Comparison of ENCODE assay signal across 8 cellular contexts in genomic region chr10:14173706-14174594, GRCh38.
DNase-seq lines count a peak whose midpoint lies in the region; ATAC-seq and TF ChIP-seq lines count a peak whose summit lies in the region.

No MANE protein-coding gene starts in this region.

- no peaks in the 10 kb centered on the region for H3K36me3 Mint-ChIP-seq in activated CD8-positive, alpha-beta T cell treated with anti-CD3 and anti-CD28 coated beads, Interleukin-2, amount 10 ng/mL, durations not matched to agents 7 days and 5 days (ENCODE audit: low read depth)
- H3K36me3 Mint-ChIP-seq in glutamatergic neuron (ENCODE audit: unreplicated experiment) = no peaks in the 10 kb centered on the region

- POLR2A ChIA-PET in activated CD8-positive, alpha-beta T cell treated with anti-CD3 and anti-CD28 coated beads, Interleukin-2, amount 10 ng/mL, durations not matched to agents 7 days and 5 days (lab: Charles Lee) = interaction anchor here (2.4 kb wide), 1 partner anchor 11 kb away, joined by 8 read pairs; no protein-coding TSS in a partner anchor

- H3K4me1 ChIP-seq in HUES6 (ENCODE audit: control insufficient read depth, insufficient read depth, low read length) = peaks cover 3% of the 10 kb centered on the region; the same call in 1 of the 2 replicates
- no peaks in the 10 kb centered on the region for H3K4me1 ChIP-seq in Karpas-422 (ENCODE audit: low read length)

- TF ChIP-seq CTCF in AG09309 (IDR thresholded peaks at IDR 0.05; ENCODE audit: control insufficient read depth, insufficient read depth, low read depth, low read length, missing control alignments) = no peak
- TF ChIP-seq CTCF in glutamatergic neuron (IDR thresholded peaks at IDR 0.05; ENCODE audit: partially characterized antibody, unreplicated experiment) = no peak

- CTCF ChIA-PET in activated CD8-positive, alpha-beta T cell treated with anti-CD3 and anti-CD28 coated beads, Interleukin-2, amount 10 ng/mL, durations not matched to agents 7 days and 5 days (lab: Charles Lee) = interaction anchor here (1.2 to 2.5 kb wide), 2 partner anchors 22 to 23 kb away, joined by 3 to 7 read pairs; no protein-coding TSS in a partner anchor

- H3K27ac ChIP-seq in HUES6 (ENCODE audit: low read depth, low read length) (no peak overlapping the region), Karpas-422 (ENCODE audit: low read length) (no peak overlapping the region)

- H3K79me2 ChIP-seq in Karpas-422 (ENCODE audit: low read length) = no peaks in the 10 kb centered on the region

- H3K27ac Mint-ChIP-seq in activated CD8-positive, alpha-beta T cell treated with anti-CD3 and anti-CD28 coated beads, Interleukin-2, amount 10 ng/mL, durations not matched to agents 7 days and 5 days = no peak overlapping the region
- H3K27ac Mint-ChIP-seq in glutamatergic neuron (ENCODE audit: unreplicated experiment) = peak overlapping the region; percentile 100

- peak overlapping the region; percentile 36 for H3K4me3 ChIP-seq in AG09309 (ENCODE audit: control insufficient read depth, low read depth, low read length)
- peak overlapping the region; percentile 77 for H3K4me3 ChIP-seq in HUES6 (ENCODE audit: low read depth, low read length)
- no peak overlapping the region for H3K4me3 ChIP-seq in Karpas-422 (ENCODE audit: low read length)

- H3K9me3 ChIP-seq in HUES6 (ENCODE audit: control insufficient read depth, insufficient read depth, low read depth, low read length) (no peaks in the 10 kb centered on the region), Karpas-422 (ENCODE audit: low read length) (no peaks in the 10 kb centered on the region)

- no peaks in the 10 kb centered on the region for H3K36me3 ChIP-seq in HUES6 (ENCODE audit: control insufficient read depth, insufficient read depth, low read length)
- H3K36me3 ChIP-seq in Karpas-422 (ENCODE audit: insufficient read depth, low read length) = no peaks in the 10 kb centered on the region

- H2AFZ ChIP-seq in Karpas-422 (ENCODE audit: low read length) = no peak overlapping the region

- no peaks in the 10 kb centered on the region for H3K9me2 ChIP-seq in Karpas-422 (replicated peaks; ENCODE audit: insufficient read depth, low read length)

- H3K9ac ChIP-seq in HUES6 (ENCODE audit: low read length) = peak overlapping the region; percentile 48
- no peak overlapping the region for H3K9ac ChIP-seq in Karpas-422 (ENCODE audit: low read length)

- H4K20me1 ChIP-seq in Karpas-422 (ENCODE audit: insufficient read depth, low read depth, low read length) = no peaks in the 10 kb centered on the region

- peaks cover 14% of the 10 kb centered on the region for H3K4me1 Mint-ChIP-seq in activated CD8-positive, alpha-beta T cell treated with anti-CD3 and anti-CD28 coated beads, Interleukin-2, amount 10 ng/mL, durations not matched to agents 7 days and 5 days (ENCODE audit: low read depth)
- peaks cover 27% of the 10 kb centered on the region for H3K4me1 Mint-ChIP-seq in glutamatergic neuron (ENCODE audit: low read depth, unreplicated experiment)

- ATAC-seq in activated CD8-positive, alpha-beta T cell treated with anti-CD3 and anti-CD28 coated beads, Interleukin-2, amount 10 ng/mL, durations not matched to agents 7 days and 5 days = peak; percentile 51
- no peak for ATAC-seq in HG02610 (IDR thresholded peaks at IDR 0.05; ENCODE audit: unreplicated experiment)

- H3K27me3 Mint-ChIP-seq in activated CD8-positive, alpha-beta T cell treated with anti-CD3 and anti-CD28 coated beads, Interleukin-2, amount 10 ng/mL, durations not matched to agents 7 days and 5 days (ENCODE audit: low read depth) = peaks cover 65% of the 10 kb centered on the region
- H3K27me3 Mint-ChIP-seq in glutamatergic neuron (ENCODE audit: unreplicated experiment) = peaks cover 9% of the 10 kb centered on the region

- H3K4me3 Mint-ChIP-seq in activated CD8-positive, alpha-beta T cell treated with anti-CD3 and anti-CD28 coated beads, Interleukin-2, amount 10 ng/mL, durations not matched to agents 7 days and 5 days = peak overlapping the region; percentile 45
- peak overlapping the region; percentile 99 for H3K4me3 Mint-ChIP-seq in glutamatergic neuron (ENCODE audit: unreplicated experiment)

- H3K9me3 Mint-ChIP-seq in activated CD8-positive, alpha-beta T cell treated with anti-CD3 and anti-CD28 coated beads, Interleukin-2, amount 10 ng/mL, durations not matched to agents 7 days and 5 days (ENCODE audit: insufficient read depth) = no peaks in the 10 kb centered on the region
- peaks cover 14% of the 10 kb centered on the region for H3K9me3 Mint-ChIP-seq in glutamatergic neuron (ENCODE audit: unreplicated experiment)

- H3K27me3 ChIP-seq in HUES6 (ENCODE audit: control insufficient read depth, insufficient read depth, low read length) (peaks cover 34% of the 10 kb centered on the region), Karpas-422 (ENCODE audit: low read length) (0 out of 2 replicates have a peak, but pooled peaks cover 3% of the 10 kb centered on the region)

- DNase-seq in AG09309 (ENCODE audit: low read depth) = no peak
- DNase-seq in activated CD8-positive, alpha-beta T cell treated with anti-CD3 and anti-CD28 coated beads, Interleukin-2, amount 10 ng/mL, durations not matched to agents 7 days and 5 days = no peak
- peak; percentile 63 for DNase-seq in glutamatergic neuron
- DNase-seq in pons (ENCODE audit: low spot score) = peak; percentile 35
- no peak for DNase-seq in Karpas-422
- DNase-seq in AML-193 (lab: John Stamatoyannopoulos, UW) = no peak

- H3K4me2 ChIP-seq in Karpas-422 (ENCODE audit: low read depth, low read length, poor library complexity, severe bottlenecking) = no peak overlapping the region

Comparison
In these comparisons a context has a peak if more than half of its experiments do, and no peak if none do; other contexts are left out.
1. DNase-seq: peak in glutamatergic neuron (single experiment) and pons (single experiment); none in AG09309 (single experiment), activated CD8-positive, alpha-beta T cell treated with anti-CD3 and anti-CD28 coated beads, Interleukin-2, amount 10 ng/mL, durations not matched to agents 7 days and 5 days (single experiment), Karpas-422 (single experiment) and AML-193 (0 of 2).